Comparison of ENCODE assay signal across 1 cellular context in genomic region chr6:110390404-110390803, GRCh38.
TF ChIP-seq lines count a peak whose summit lies in the region.

No MANE protein-coding gene starts in this region.

TF ChIP-seq in GM12878, 131 proteins besides CTCF, POLR2A, EP300 and RAD21:
- TF ChIP-seq, protein P1, sequence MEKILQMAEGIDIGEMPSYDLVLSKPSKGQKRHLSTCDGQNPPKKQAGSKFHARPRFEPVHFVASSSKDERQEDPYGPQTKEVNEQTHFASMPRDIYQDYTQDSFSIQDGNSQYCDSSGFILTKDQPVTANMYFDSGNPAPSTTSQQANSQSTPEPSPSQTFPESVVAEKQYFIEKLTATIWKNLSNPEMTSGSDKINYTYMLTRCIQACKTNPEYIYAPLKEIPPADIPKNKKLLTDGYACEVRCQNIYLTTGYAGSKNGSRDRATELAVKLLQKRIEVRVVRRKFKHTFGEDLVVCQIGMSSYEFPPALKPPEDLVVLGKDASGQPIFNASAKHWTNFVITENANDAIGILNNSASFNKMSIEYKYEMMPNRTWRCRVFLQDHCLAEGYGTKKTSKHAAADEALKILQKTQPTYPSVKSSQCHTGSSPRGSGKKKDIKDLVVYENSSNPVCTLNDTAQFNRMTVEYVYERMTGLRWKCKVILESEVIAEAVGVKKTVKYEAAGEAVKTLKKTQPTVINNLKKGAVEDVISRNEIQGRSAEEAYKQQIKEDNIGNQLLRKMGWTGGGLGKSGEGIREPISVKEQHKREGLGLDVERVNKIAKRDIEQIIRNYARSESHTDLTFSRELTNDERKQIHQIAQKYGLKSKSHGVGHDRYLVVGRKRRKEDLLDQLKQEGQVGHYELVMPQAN (conservative IDR thresholded peaks at IDR 0.05) = no peak
- peak; percentile 71; the same call in 1 of the 2 replicates for TF ChIP-seq NR2F1 (conservative IDR thresholded peaks at IDR 0.05)
